23 cellular contexts compared by ENCODE assay signal in the genomic region with DNA sequence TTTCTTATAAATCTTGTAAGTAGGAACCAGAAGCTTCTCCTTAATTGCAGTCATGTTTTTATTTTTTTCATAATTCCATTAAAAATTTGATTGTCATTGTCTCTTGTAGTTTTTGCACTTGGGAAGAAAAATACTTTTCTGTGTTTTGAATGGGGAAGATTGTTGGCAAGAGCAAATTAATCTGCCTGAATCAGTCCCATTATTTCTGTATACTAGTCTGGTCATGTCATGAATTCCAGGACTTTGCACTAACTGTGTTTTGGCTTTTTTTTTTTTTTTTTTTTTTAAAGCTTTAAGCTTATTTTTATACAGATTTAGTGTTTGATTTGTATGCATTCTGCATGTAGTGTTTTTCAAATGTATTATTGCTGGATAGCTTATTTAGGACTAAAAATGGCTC.
"Had no signal": no experiment of that assay in that cellular context is flagged by ENCODE, and none has a peak within 500 bp of the region (broad histone marks: within the 10 kb centered on the region; RNA-seq: fewer than 3 reads in every experiment).

No MANE protein-coding gene starts in this region.

- H3K27ac Mint-ChIP-seq: dendritic cell treated with granulocyte-macrophage colony-stimulating factor and Interleukin-4, amounts not matched to agents 40 ng/mL and 50 ng/mL, for 4 days; naive thymus-derived CD4-positive, alpha-beta T cell; nephron; neural progenitor cell; stimulated activated effector memory CD8-positive, alpha-beta T cell treated with anti-CD3 and anti-CD28 coated beads, Interleukin-12 subunit alpha, Interleukin-12 subunit beta, amount 100 ng/mL, for 72 hours had no signal

- H3K4me3 ChIP-seq: colonic mucosa, left lung, neural progenitor cell, psoas muscle, sigmoid colon, stomach, thyroid gland, vagina had no signal

- H3K4me3 Mint-ChIP-seq: dendritic cell treated with granulocyte-macrophage colony-stimulating factor and Interleukin-4, amounts not matched to agents 40 ng/mL and 50 ng/mL, for 4 days; naive thymus-derived CD4-positive, alpha-beta T cell; nephron; neural progenitor cell; stimulated activated effector memory CD8-positive, alpha-beta T cell treated with anti-CD3 and anti-CD28 coated beads, Interleukin-12 subunit alpha, Interleukin-12 subunit beta, amount 100 ng/mL, for 72 hours had no signal

- H3K4me1 Mint-ChIP-seq: nephron; stimulated activated effector memory CD8-positive, alpha-beta T cell treated with anti-CD3 and anti-CD28 coated beads, Interleukin-12 subunit alpha, Interleukin-12 subunit beta, amount 100 ng/mL, for 72 hours had no signal

- H3K27me3 Mint-ChIP-seq: dendritic cell treated with granulocyte-macrophage colony-stimulating factor and Interleukin-4, amounts not matched to agents 40 ng/mL and 50 ng/mL, for 4 days; naive thymus-derived CD4-positive, alpha-beta T cell had no signal

- H2AFZ ChIP-seq: neural progenitor cell had no signal

- H3K9me3 ChIP-seq: colonic mucosa, left lung, psoas muscle, sigmoid colon, stomach, thyroid gland, vagina had no signal

- H3K9ac ChIP-seq: neural progenitor cell had no signal

- H3K4me1 ChIP-seq: colonic mucosa, left lung, neural progenitor cell, psoas muscle, stomach, thyroid gland, vagina had no signal

- H3K27ac ChIP-seq: colonic mucosa, left lung, neural progenitor cell, psoas muscle, sigmoid colon, stomach, thyroid gland, vagina had no signal

- H3K9me3 Mint-ChIP-seq: dendritic cell treated with granulocyte-macrophage colony-stimulating factor and Interleukin-4, amounts not matched to agents 40 ng/mL and 50 ng/mL, for 4 days; naive thymus-derived CD4-positive, alpha-beta T cell; nephron; neural progenitor cell; stimulated activated effector memory CD8-positive, alpha-beta T cell treated with anti-CD3 and anti-CD28 coated beads, Interleukin-12 subunit alpha, Interleukin-12 subunit beta, amount 100 ng/mL, for 72 hours had no signal

- ATAC-seq: left cardiac atrium; left lung; naive thymus-derived CD4-positive, alpha-beta T cell; psoas muscle; right cardiac atrium; stimulated activated effector memory CD8-positive, alpha-beta T cell treated with anti-CD3 and anti-CD28 coated beads, Interleukin-12 subunit alpha, Interleukin-12 subunit beta, amount 100 ng/mL, for 72 hours had no signal

- DNase-seq: colonic mucosa; effector memory CD4-positive, alpha-beta T cell; foreskin fibroblast; left cardiac atrium; left lung; mesendoderm; midbrain; naive thymus-derived CD4-positive, alpha-beta T cell; posterior cingulate gyrus; psoas muscle; right cardiac atrium; sigmoid colon; stimulated activated CD4-positive, alpha-beta T cell treated with anti-CD3 and anti-CD28 coated beads, Interleukin-2, amount 100 ng/mL, for 24 hours; stimulated activated CD4-positive, alpha-beta T cell treated with anti-CD3 and anti-CD28 coated beads, Interleukin-4, amount 100 ng/mL, for 24 hours; stimulated activated naive CD4-positive, alpha-beta T cell treated with Interleukin-2 at 50 U/mL for 16 hours; stomach; thyroid gland; trophoblast cell had no signal

- H3K4me2 ChIP-seq: neural progenitor cell had no signal

- H3K36me3 ChIP-seq: colonic mucosa had no signal

- H3K27me3 ChIP-seq: colonic mucosa, left lung, neural progenitor cell, sigmoid colon, stomach, thyroid gland, vagina had no signal
